Comparison of ENCODE assay signal across 12 cellular contexts in genomic region chr1:180098242-180098995, GRCh38. TPM values are rescaled to one million over a fixed set of nuclear protein-coding genes. Genes with fewer than 3 reads are reported as not detected.
DNase-seq lines count a peak whose midpoint lies in the region; ATAC-seq and TF ChIP-seq lines count a peak whose summit lies in the region.
"Had no signal": no experiment of that assay in that cellular context is flagged by ENCODE, and none has a peak within 500 bp of the region (broad histone marks: within the 10 kb centered on the region; RNA-seq: fewer than 3 reads in every experiment).

No MANE protein-coding gene starts in this region.

- H3K4me3 ChIP-seq in esophagus squamous epithelium (no peak overlapping the region), rectal smooth muscle tissue (ENCODE audit: low read length) (no peak overlapping the region)

- peaks cover 4 to 25% (median 6%) of the 10 kb centered on the region in 3 donors for H3K4me1 ChIP-seq in esophagus squamous epithelium
- peaks cover 2% of the 10 kb centered on the region for H3K4me1 ChIP-seq in rectal smooth muscle tissue (ENCODE audit: control insufficient read depth, insufficient read depth, low read length)

- no peak for TF ChIP-seq POLR2A in esophagus squamous epithelium (IDR thresholded peaks at IDR 0.05)

- H3K27ac ChIP-seq in esophagus squamous epithelium: peak overlapping the region; percentile 11 to 66 (median 54)
- H3K27ac ChIP-seq in rectal smooth muscle tissue (ENCODE audit: low read depth, low read length): peak overlapping the region; percentile 3

- H3K27ac Mint-ChIP-seq in stimulated activated memory B cell treated with anti-CD40 and anti-IgM and Interleukin-4, amounts not matched to agents 10 μg/mL and 1 μg/mL and 100 μg/mL, for 72 hours: no peak overlapping the region

- no peak overlapping the region for H3K9ac ChIP-seq in rectal smooth muscle tissue (ENCODE audit: low read length)

- DNase-seq in Daoy (ENCODE audit: low read depth) (peak; percentile 12), OCI-M1 (lab: John Stamatoyannopoulos, UW) (peak; percentile 24), esophagus squamous epithelium (lab: John Stamatoyannopoulos, UW) (no peak), GDM1 (lab: John Stamatoyannopoulos, UW) (no peak), midbrain (lab: John Stamatoyannopoulos, UW) (no peak), NCI-H2081 (lab: John Stamatoyannopoulos, UW) (no peak)
- DNase-seq: activated T-cell treated with anti-CD3 and anti-CD28 coated beads, Interleukin-2, amount 50 U/mL, for 4 hours; cortex of kidney; NCI-H1092; stimulated activated CD4-positive, alpha-beta T cell treated with anti-CD3 and anti-CD28 coated beads, Interleukin-1b, Interleukin-23, amount 100 ng/mL, for 48 hours had no signal

- H3K36me3 ChIP-seq in esophagus squamous epithelium: peaks cover 0 to 100% (median 13%) of the 10 kb centered on the region in 3 donors
- H3K36me3 ChIP-seq in rectal smooth muscle tissue (ENCODE audit: control insufficient read depth, insufficient read depth, low read length): peaks cover 9% of the 10 kb centered on the region

- H3K4me3 Mint-ChIP-seq in stimulated activated memory B cell treated with anti-CD40 and anti-IgM and Interleukin-4, amounts not matched to agents 10 μg/mL and 1 μg/mL and 100 μg/mL, for 72 hours: no peak overlapping the region
- H3K4me3 Mint-ChIP-seq: activated T-cell treated with anti-CD3 and anti-CD28 coated beads, Interleukin-2, amount 50 U/mL, for 4 hours had no signal

- ATAC-seq in stimulated activated memory B cell treated with anti-CD40 and anti-IgM and Interleukin-4, amounts not matched to agents 10 μg/mL and 1 μg/mL and 100 μg/mL, for 72 hours: no peak
- ATAC-seq: activated T-cell treated with anti-CD3 and anti-CD28 coated beads, Interleukin-2, amount 50 U/mL, for 4 hours had no signal

- WGBS in esophagus squamous epithelium, 2 donors: 54 to 62% methylated on average over 8 to 9 of the region's 9 CpGs

- no peaks in the 10 kb centered on the region for H3K9me3 Mint-ChIP-seq in stimulated activated memory B cell treated with anti-CD40 and anti-IgM and Interleukin-4, amounts not matched to agents 10 μg/mL and 1 μg/mL and 100 μg/mL, for 72 hours
- H3K9me3 Mint-ChIP-seq: activated T-cell treated with anti-CD3 and anti-CD28 coated beads, Interleukin-2, amount 50 U/mL, for 4 hours had no signal

- TF ChIP-seq CTCF in esophagus squamous epithelium (IDR thresholded peaks at IDR 0.05): no peak

- no peaks in the 10 kb centered on the region for H3K9me3 ChIP-seq in esophagus squamous epithelium

- no peaks in the 10 kb centered on the region for H3K4me1 Mint-ChIP-seq in stimulated activated memory B cell treated with anti-CD40 and anti-IgM and Interleukin-4, amounts not matched to agents 10 μg/mL and 1 μg/mL and 100 μg/mL, for 72 hours

- intact Hi-C loops in esophagus squamous epithelium (cut with DNase I): no loop called here

- no peaks in the 10 kb centered on the region for H3K27me3 ChIP-seq in esophagus squamous epithelium
- H3K27me3 ChIP-seq in rectal smooth muscle tissue (ENCODE audit: control insufficient read depth, insufficient read depth, low read length): no peaks in the 10 kb centered on the region

- no peaks in the 10 kb centered on the region for H3K27me3 Mint-ChIP-seq in stimulated activated memory B cell treated with anti-CD40 and anti-IgM and Interleukin-4, amounts not matched to agents 10 μg/mL and 1 μg/mL and 100 μg/mL, for 72 hours

- H3K36me3 Mint-ChIP-seq in stimulated activated memory B cell treated with anti-CD40 and anti-IgM and Interleukin-4, amounts not matched to agents 10 μg/mL and 1 μg/mL and 100 μg/mL, for 72 hours: peaks cover 77% of the 10 kb centered on the region

RNA-seq across cellular contexts. Expression of gene QSOX1, which starts 56.2 kb away (rescaled TPM):
- 155 and 172 TPM in 2 replicates for total RNA-seq in Daoy (2014; rRNA removed; shearing (Covaris generic))
- 100 to 1,000 TPM in 3 of 4 donors, 10 to 100 TPM in 1; 74.9 to 184 (median 107) TPM for total RNA-seq in esophagus squamous epithelium

Comparison
In these comparisons a context has a peak if more than half of its experiments do, and no peak if none do; other contexts are left out.
1. DNase-seq: peak in Daoy (single experiment) and OCI-M1 (single experiment); none in esophagus squamous epithelium (single experiment), GDM1 (single experiment), midbrain (single experiment) and NCI-H2081 (0 of 2).